Comparison of ENCODE assay signal across 16 cellular contexts in the genomic region with DNA sequence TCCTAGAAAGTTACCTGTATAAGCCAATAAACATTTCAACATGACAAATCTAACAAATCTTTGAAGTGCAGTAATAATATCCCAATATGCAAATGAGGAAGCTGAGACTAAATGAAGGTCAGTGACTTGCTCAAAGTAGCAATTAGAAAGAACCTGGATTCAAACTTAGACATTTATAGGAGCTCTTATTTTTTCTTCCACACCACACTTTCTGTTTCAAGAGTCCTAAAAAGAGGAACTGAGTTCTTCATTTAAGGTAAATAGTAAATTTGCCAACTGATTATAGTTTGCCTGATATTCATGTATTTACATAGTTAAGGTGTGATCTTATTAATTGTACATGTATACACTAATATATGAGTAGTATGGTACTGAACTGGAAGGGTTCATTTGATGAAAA. TPM values are rescaled to one million over a fixed set of nuclear protein-coding genes. Genes with fewer than 3 reads are reported as not detected.
DNase-seq lines count a peak whose midpoint lies in the region; ATAC-seq, FAIRE-seq and TF ChIP-seq lines count a peak whose summit lies in the region.
"Had no signal": no experiment of that assay in that cellular context is flagged by ENCODE, and none has a peak within 500 bp of the region (broad histone marks: within the 10 kb centered on the region; RNA-seq: fewer than 3 reads in every experiment).

No MANE protein-coding gene starts in this region.

- CTCF ChIA-PET in GM10248 (lab: Yijun Ruan, JAX) (interaction anchor here (0.6 to 1.4 kb wide), 6 partner anchors 12 to 1008 kb away, joined by 3 to 5 read pairs (median 3); no protein-coding TSS in a partner anchor), K562 (lab: Yijun Ruan, JAX; ENCODE audit: low intra/inter-chr PET ratio) (no interaction called here)

- H3K27me3 ChIP-seq in K562 (ENCODE audit: control insufficient read depth in 2 of 2, insufficient read depth in 2 of 2, low read length in 2 of 2) (no peaks in the 10 kb centered on the region; a peak in 1 of 5 replicates), endodermal cell (ENCODE audit: control insufficient read depth, insufficient read depth, low read length, poor library complexity, severe bottlenecking) (no peaks in the 10 kb centered on the region), upper lobe of left lung (no peaks in the 10 kb centered on the region)
- H3K27me3 ChIP-seq: esophagus muscularis mucosa had no signal

- H3K27ac Mint-ChIP-seq in endodermal cell: no peak overlapping the region
- H3K27ac Mint-ChIP-seq: activated naive CD4-positive, alpha-beta T cell treated with anti-CD3 and anti-CD28 coated beads, Interleukin-2, amount 50 U/mL, for 72 hours had no signal

- H3K9ac ChIP-seq in K562 (ENCODE audit: insufficient read depth in 1 of 2, low read depth in 2 of 2, low read length in 2 of 2) (no peak overlapping the region), endodermal cell (ENCODE audit: extremely low read depth, low read length, poor library complexity, severe bottlenecking) (no peak overlapping the region)

- H3K27ac ChIP-seq in K562 (ENCODE audit: extremely low read depth, low read depth, low read length) (no peak overlapping the region), endodermal cell (ENCODE audit: low read depth, low read length) (no peak overlapping the region), upper lobe of left lung (no peak overlapping the region)
- H3K27ac ChIP-seq: esophagus muscularis mucosa, HL-60 had no signal

- peaks cover 6% of the 10 kb centered on the region for H3K9me3 Mint-ChIP-seq in endodermal cell
- H3K9me3 Mint-ChIP-seq: activated naive CD4-positive, alpha-beta T cell treated with anti-CD3 and anti-CD28 coated beads, Interleukin-2, amount 50 U/mL, for 72 hours; central memory CD8-positive, alpha-beta T cell had no signal

- no peak for TF ChIP-seq CTCF in GM10248 (IDR thresholded peaks at IDR 0.05; ENCODE audit: control extremely low read depth, extremely low read depth, low read depth, missing control alignments)
- TF ChIP-seq CTCF in K562 (IDR thresholded peaks at IDR 0.05 in 2 of 3, conservative IDR thresholded peaks at IDR 0.05 in 1 of 3; ENCODE audit: insufficient read depth in 2 of 3, low read depth in 1 of 3, low read length in 3 of 3): no peak
- TF ChIP-seq CTCF in endodermal cell (conservative IDR thresholded peaks at IDR 0.05): no peak
- TF ChIP-seq CTCF in upper lobe of left lung (IDR thresholded peaks at IDR 0.05): no peak

- BruUV-seq in K562 (replicated peaks; lab: Mats Ljungman, UMichigan): no TSS peak

- TF ChIP-seq EP300 in K562 (IDR thresholded peaks at IDR 0.05; ENCODE audit: low read length) (no peak), upper lobe of left lung (IDR thresholded peaks at IDR 0.05) (no peak)

- no peaks in the 10 kb centered on the region for H3K4me1 Mint-ChIP-seq in endodermal cell
- H3K4me1 Mint-ChIP-seq: central memory CD8-positive, alpha-beta T cell had no signal

- TF ChIP-seq POLR2A in K562 (conservative IDR thresholded peaks at IDR 0.05) (no peak), upper lobe of left lung (IDR thresholded peaks at IDR 0.05) (no peak)

- H2AFZ ChIP-seq in K562 (ENCODE audit: low read depth, low read length): no peak overlapping the region

- no peaks in the 10 kb centered on the region for H3K27me3 Mint-ChIP-seq in endodermal cell (ENCODE audit: insufficient read depth)
- H3K27me3 Mint-ChIP-seq: central memory CD8-positive, alpha-beta T cell had no signal

- no peaks in the 10 kb centered on the region for H4K20me1 ChIP-seq in K562 (replicated peaks; ENCODE audit: control insufficient read depth, insufficient read depth, low read length)

- TF ChIP-seq RAD21 in K562 (CRISPR knock-in tag; conservative IDR thresholded peaks at IDR 0.05 in 1 of 2, IDR thresholded peaks at IDR 0.05 in 1 of 2): no peak

- peak; percentile 51 for ATAC-seq in GM19372 (IDR thresholded peaks at IDR 0.05; ENCODE audit: low read depth, unreplicated experiment)
- ATAC-seq in HG03159 (IDR thresholded peaks at IDR 0.05; ENCODE audit: unreplicated experiment): peak; percentile 66
- no peak for ATAC-seq in K562
- no peak for ATAC-seq in upper lobe of left lung (ENCODE audit: low FRiP score in 2 of 2)
- ATAC-seq: activated naive CD4-positive, alpha-beta T cell treated with anti-CD3 and anti-CD28 coated beads, Interleukin-2, amount 50 U/mL, for 72 hours had no signal

- in situ Hi-C loops in K562 (cut with MboI): no loop called here

- H3K9me1 ChIP-seq in K562 (ENCODE audit: control insufficient read depth, insufficient read depth, low read length): no peaks in the 10 kb centered on the region

- FAIRE-seq in K562 (lab: Jason Lieb, UNC) (no peak), HTR-8/SVneo (lab: Jason Lieb, UNC) (no peak)

- H3K4me1 ChIP-seq in K562 (replicated peaks in 1 of 2; ENCODE audit: control insufficient read depth in 2 of 2, insufficient read depth in 2 of 2, low read length in 2 of 2) (no peaks in the 10 kb centered on the region), endodermal cell (ENCODE audit: control insufficient read depth, insufficient read depth, low read length) (no peaks in the 10 kb centered on the region), upper lobe of left lung (no peaks in the 10 kb centered on the region)
- H3K4me1 ChIP-seq: esophagus muscularis mucosa had no signal

- H3K36me3 ChIP-seq in K562 (ENCODE audit: control insufficient read depth, insufficient read depth, low read length): peaks cover 9% of the 10 kb centered on the region
- no peaks in the 10 kb centered on the region for H3K36me3 ChIP-seq in endodermal cell (ENCODE audit: control insufficient read depth, insufficient read depth, low read length)
- H3K36me3 ChIP-seq in upper lobe of left lung: peaks cover 0 to 5% (median 0%) of the 10 kb centered on the region in 4 donors

- no peaks in the 10 kb centered on the region for H3K9me3 ChIP-seq in K562 (replicated peaks; ENCODE audit: control insufficient read depth, insufficient read depth, low read depth, low read length)
- peaks cover 2% of the 10 kb centered on the region for H3K9me3 ChIP-seq in endodermal cell (ENCODE audit: control insufficient read depth, low read length)
- no peaks in the 10 kb centered on the region for H3K9me3 ChIP-seq in upper lobe of left lung
- H3K9me3 ChIP-seq: esophagus muscularis mucosa had no signal

- H3K4me3 ChIP-seq in K562 (no peak overlapping the region), endodermal cell (ENCODE audit: low read length) (no peak overlapping the region), upper lobe of left lung (no peak overlapping the region)
- H3K4me3 ChIP-seq: esophagus muscularis mucosa had no signal

- POLR2A ChIA-PET in GM10248 (lab: Yijun Ruan, JAX): no interaction called here
- POLR2A ChIA-PET in K562 (lab: Yijun Ruan, JAX): interaction anchor here (0.8 to 1.5 kb wide), 6 partner anchors 10 to 82 kb away, joined by 3 to 8 read pairs (median 4); no protein-coding TSS in a partner anchor

- no peak overlapping the region for H3K4me3 Mint-ChIP-seq in endodermal cell
- H3K4me3 Mint-ChIP-seq: central memory CD8-positive, alpha-beta T cell had no signal

- intact Hi-C loops in K562 (cut with micrococcal nuclease): no loop called here

- H3K4me2 ChIP-seq in K562 (ENCODE audit: insufficient read depth, low read length): no peak overlapping the region

- DNase-seq in GM10248 (ENCODE audit: extremely low spot score): peak; percentile 40
- no peak for DNase-seq in K562 (ENCODE audit: extremely low read depth in 1 of 4, low spot score in 3 of 4)
- no peak for DNase-seq in endodermal cell
- DNase-seq in HTR-8/SVneo (ENCODE audit: insufficient read length, low spot score): no peak
- DNase-seq in C1 segment of cervical spinal cord (lab: John Stamatoyannopoulos, UW): no peak
- no peak for DNase-seq in upper lobe of left lung
- DNase-seq: DND-41; HCEC 1CT; NCI-H2171; stimulated activated CD4-positive, alpha-beta T cell treated with anti-CD3 and anti-CD28 coated beads, Interleukin-1b, Interleukin-23, amount 100 ng/mL, for 48 hours had no signal

- H3K79me2 ChIP-seq in K562 (ENCODE audit: control insufficient read depth, insufficient read depth, low read length): peaks cover 3% of the 10 kb centered on the region; the same call in 2 of the 3 replicates

- peaks cover 16% of the 10 kb centered on the region for H3K36me3 Mint-ChIP-seq in endodermal cell (ENCODE audit: low read depth)
- H3K36me3 Mint-ChIP-seq: activated naive CD4-positive, alpha-beta T cell treated with anti-CD3 and anti-CD28 coated beads, Interleukin-2, amount 50 U/mL, for 72 hours had no signal

TF ChIP-seq in K562, 482 proteins besides CTCF, POLR2A, EP300 and RAD21:
- TF ChIP-seq SPI1 (IDR thresholded peaks at IDR 0.05; ENCODE audit: borderline replicate concordance, low read depth, low read length) (peak; percentile 67; the same call in 1 of the 2 replicates), POLR2H (tag; IDR thresholded peaks at IDR 0.05; ENCODE audit: low read depth) (0 out of 2 replicates have a peak, but pooled peaks have one; percentile 33), ZBTB8A (IDR thresholded peaks at IDR 0.05; ENCODE audit: partially characterized antibody) (no peak)
TF ChIP-seq in K562: peak in this region for 2.

RNA-seq across cellular contexts. Expression of gene KLHDC10, which starts 44.0 kb away (rescaled TPM):
- total RNA-seq in K562 (2011; cell fraction: chromatin; rRNA removed; ENCODE audit: low replicate concordance): 81.9 and 159 TPM in 2 replicates
- total RNA-seq in K562 (2011; cell fraction: nucleolus; rRNA removed): 31.5 and 52.2 TPM in 2 replicates
- 65.8 and 115 TPM in 2 replicates for total RNA-seq in K562 (2011; cell fraction: nucleoplasm; rRNA removed)
- total RNA-seq in K562 (2014; rRNA removed) (23.7 and 25.6 TPM in 2 replicates), K562 (2014; rRNA removed; fragmentation: Illumina TruSeq; extraction: Trizol) (31.4 and 33.3 TPM in 2 replicates), K562 (2015; rRNA removed; fragmentation: Illumina TruSeq; extraction: Trizol) (32.3 and 39.3 TPM in 2 replicates), K562 (2021) (38.7 and 41.7 TPM in 2 replicates), endodermal cell (10 to 100 TPM; 20.6 to 22.2 TPM), upper lobe of left lung (10 to 100 TPM in 5 of 6 donors, 1 to 10 TPM in 1; 8.8 to 33.9 (median 25.3) TPM)
- polyA plus RNA-seq in K562 (2011; rRNA removed) (80.5 and 117 TPM in 2 replicates), K562 (2014; fragmentation: Illumina TruSeq; extraction: Trizol) (27.8 and 32.0 TPM in 2 replicates), K562 (2014; fragmentation: Nextera tagmentation; extraction: Ambion mirVana) (10 to 100 TPM in 1 of 2 experiments, 1 to 10 TPM in 1; 9.8 to 11.3 TPM), K562 (2014; rRNA removed) (24.2 and 25.4 TPM in 2 replicates)
- polyA plus RNA-seq in K562 (2011; cell fraction: cytosol; rRNA removed): 34.1 and 98.5 TPM in 2 replicates
- 64.5 and 148 TPM in 2 replicates for polyA plus RNA-seq in K562 (2011; cell fraction: nucleus; rRNA removed)
- 25.6 and 27.9 TPM in 2 replicates for polyA plus RNA-seq in K562 (2012)
- polyA minus RNA-seq in K562 (2011; rRNA and poly(A)+ RNA removed): 161 and 267 TPM in 2 replicates
- 47.6 and 59.6 TPM in 2 replicates for polyA minus RNA-seq in K562 (2011; cell fraction: cytosol; rRNA and poly(A)+ RNA removed)
- 16.6 and 47.5 TPM in 2 replicates for polyA minus RNA-seq in K562 (2011; cell fraction: nucleus; rRNA and poly(A)+ RNA removed)
- 25.8 TPM for polyA plus RNA-seq in endodermal cell (2013, experiment 1 of 2)
- polyA plus RNA-seq in endodermal cell (2013, experiment 2 of 2): 26.7 TPM

Comparison
In these comparisons a context has a peak if more than half of its experiments do, and no peak if none do; other contexts are left out.
1. ATAC-seq: peak in GM19372 (single experiment) and HG03159 (single experiment); none in K562 (single experiment) and upper lobe of left lung (0 of 2).